In the genomic region with DNA sequence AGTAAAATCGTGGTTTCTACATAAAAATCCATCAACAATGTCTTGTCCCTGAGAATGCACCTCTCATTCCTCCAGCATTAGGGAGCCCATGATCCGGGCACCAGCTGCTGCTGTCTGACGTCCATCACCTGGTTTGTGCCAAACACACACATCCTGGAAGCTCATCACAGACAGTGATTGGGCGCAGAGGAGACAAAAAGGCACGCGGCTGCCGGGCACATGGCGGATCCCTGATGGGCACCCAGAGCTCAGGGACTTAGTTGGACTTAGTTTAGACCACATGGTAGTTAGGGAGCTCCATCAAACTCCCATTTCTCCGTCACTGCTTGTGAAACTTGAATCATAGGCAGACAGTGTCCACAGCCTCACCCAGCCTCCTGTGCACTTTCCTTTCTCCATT, we compare ENCODE assay signal across 20 cellular contexts.
DNase-seq lines count a peak whose midpoint lies in the region; ATAC-seq lines count a peak whose summit lies in the region.
"Had no signal": no experiment of that assay in that cellular context is flagged by ENCODE, and none has a peak within 500 bp of the region (broad histone marks: within the 10 kb centered on the region; RNA-seq: fewer than 3 reads in every experiment).

No MANE protein-coding gene starts in this region.

- intact Hi-C loops in activated CD4-positive, alpha-beta T cell treated with anti-CD3 and anti-CD28 coated beads, Interleukin-2, amount 10 ng/mL, durations not matched to agents 24 days and 14 days (cut with micrococcal nuclease): no loop called here

- no peaks in the 10 kb centered on the region for H3K4me1 Mint-ChIP-seq in activated CD4-positive, alpha-beta T cell treated with anti-CD3 and anti-CD28 coated beads, Interleukin-2, amount 10 ng/mL, durations not matched to agents 24 days and 14 days
- H3K4me1 Mint-ChIP-seq in naive B cell: peaks cover 21 to 34% (median 29%) of the 10 kb centered on the region in 3 donors

- H3K27ac Mint-ChIP-seq in activated CD4-positive, alpha-beta T cell treated with anti-CD3 and anti-CD28 coated beads, Interleukin-2, amount 10 ng/mL, durations not matched to agents 24 days and 14 days: no peak overlapping the region
- peak overlapping the region in 2 of 6 donors; percentile 37 to 65 for H3K27ac Mint-ChIP-seq in naive B cell
- H3K27ac Mint-ChIP-seq: CD8-positive, alpha-beta T cell had no signal

- H3K27ac ChIP-seq in BLaER1 treated with 17β-estradiol and CSF1 and Interleukin-3, amounts not matched to agents 10 nM and 100 nM: no peak overlapping the region
- H3K27ac ChIP-seq: GM23248 had no signal

- H3K36me3 Mint-ChIP-seq in activated CD4-positive, alpha-beta T cell treated with anti-CD3 and anti-CD28 coated beads, Interleukin-2, amount 10 ng/mL, durations not matched to agents 24 days and 14 days (ENCODE audit: low read depth): no peaks in the 10 kb centered on the region
- H3K36me3 Mint-ChIP-seq in naive B cell: no peaks in the 10 kb centered on the region
- H3K36me3 Mint-ChIP-seq: CD8-positive, alpha-beta T cell had no signal

- ATAC-seq in HG03439 (IDR thresholded peaks at IDR 0.05; ENCODE audit: unreplicated experiment): peak; percentile 16
- no peak for ATAC-seq in naive B cell (ENCODE audit: low read depth in 2 of 2)
- ATAC-seq: PC-3 had no signal

- H3K4me3 Mint-ChIP-seq in activated CD4-positive, alpha-beta T cell treated with anti-CD3 and anti-CD28 coated beads, Interleukin-2, amount 10 ng/mL, durations not matched to agents 24 days and 14 days: no peak overlapping the region
- peak overlapping the region in 5 of 8 donors; percentile 3 to 57 (median 30) for H3K4me3 Mint-ChIP-seq in naive B cell
- H3K4me3 Mint-ChIP-seq: CD8-positive, alpha-beta T cell had no signal

- H3K27me3 ChIP-seq in BLaER1 treated with 17β-estradiol and CSF1 and Interleukin-3, amounts not matched to agents 10 nM and 100 nM: no peaks in the 10 kb centered on the region
- H3K27me3 ChIP-seq: MG63 had no signal

- H3K4me3 ChIP-seq in BLaER1 treated with 17β-estradiol and CSF1 and Interleukin-3, amounts not matched to agents 10 nM and 100 nM: no peak overlapping the region
- H3K4me3 ChIP-seq: GM23248, K562, MG63 had no signal

- peaks cover 26% of the 10 kb centered on the region for H3K27me3 Mint-ChIP-seq in activated CD4-positive, alpha-beta T cell treated with anti-CD3 and anti-CD28 coated beads, Interleukin-2, amount 10 ng/mL, durations not matched to agents 24 days and 14 days
- H3K27me3 Mint-ChIP-seq in naive B cell: no peaks in the 10 kb centered on the region

- DNase-seq in activated CD4-positive, alpha-beta T cell treated with anti-CD3 and anti-CD28 coated beads, Interleukin-2, amount 10 ng/mL, durations not matched to agents 24 days and 14 days: peak; percentile 53
- DNase-seq in activated CD4-positive, alpha-beta T cell treated with anti-CD3 and anti-CD28 coated beads for 1 hour: no peak
- DNase-seq in naive B cell (no peak), NAMALWA (ENCODE audit: low spot score) (no peak), NCI-H524 treated with DMSO at 0.1 percent for 48 hours (lab: John Stamatoyannopoulos, UW) (no peak)
- DNase-seq: C1 segment of cervical spinal cord, DMS 273 treated with DMSO at 0.1 percent for 48 hours, GM23248, H7, NCI-H2081 treated with DMSO at 0.1 percent for 48 hours, NCI-H2171, NCI-H226, PC-3 had no signal

- H3K4me2 ChIP-seq in BLaER1 treated with 17β-estradiol and CSF1 and Interleukin-3, amounts not matched to agents 10 nM and 100 nM: peak overlapping the region in 6 of 11 experiments; percentile 30 to 68 (median 64); a peak in 7 of 22 replicates
- H3K4me2 ChIP-seq: SK-N-SH had no signal

- H4K20me1 ChIP-seq in BLaER1 treated with 17β-estradiol and CSF1 and Interleukin-3, amounts not matched to agents 10 nM and 100 nM: no peaks in the 10 kb centered on the region

- peaks cover 0 to 94% (median 48%) of the 10 kb centered on the region in 10 experiments; a peak in 15 of 20 replicates for H3K4me1 ChIP-seq in BLaER1 treated with 17β-estradiol and CSF1 and Interleukin-3, amounts not matched to agents 10 nM and 100 nM
- H3K4me1 ChIP-seq: Caco-2 had no signal

- no peaks in the 10 kb centered on the region for H3K36me3 ChIP-seq in BLaER1 treated with 17β-estradiol and CSF1 and Interleukin-3, amounts not matched to agents 10 nM and 100 nM
- H3K36me3 ChIP-seq: MG63 had no signal

- no peaks in the 10 kb centered on the region for H3K9me3 ChIP-seq in BLaER1 treated with 17β-estradiol and CSF1 and Interleukin-3, amounts not matched to agents 10 nM and 100 nM (replicated peaks in 1 of 11)
- H3K9me3 ChIP-seq: Caco-2, MG63, SK-N-SH had no signal

- H3K9me3 Mint-ChIP-seq in activated CD4-positive, alpha-beta T cell treated with anti-CD3 and anti-CD28 coated beads, Interleukin-2, amount 10 ng/mL, durations not matched to agents 24 days and 14 days: no peaks in the 10 kb centered on the region
- no peaks in the 10 kb centered on the region for H3K9me3 Mint-ChIP-seq in naive B cell
- H3K9me3 Mint-ChIP-seq: CD8-positive, alpha-beta T cell had no signal

- H3K9ac ChIP-seq in BLaER1 treated with 17β-estradiol and CSF1 and Interleukin-3, amounts not matched to agents 10 nM and 100 nM: no peak overlapping the region
- H3K9ac ChIP-seq: GM23248, SK-N-SH had no signal
